In the genomic region with DNA sequence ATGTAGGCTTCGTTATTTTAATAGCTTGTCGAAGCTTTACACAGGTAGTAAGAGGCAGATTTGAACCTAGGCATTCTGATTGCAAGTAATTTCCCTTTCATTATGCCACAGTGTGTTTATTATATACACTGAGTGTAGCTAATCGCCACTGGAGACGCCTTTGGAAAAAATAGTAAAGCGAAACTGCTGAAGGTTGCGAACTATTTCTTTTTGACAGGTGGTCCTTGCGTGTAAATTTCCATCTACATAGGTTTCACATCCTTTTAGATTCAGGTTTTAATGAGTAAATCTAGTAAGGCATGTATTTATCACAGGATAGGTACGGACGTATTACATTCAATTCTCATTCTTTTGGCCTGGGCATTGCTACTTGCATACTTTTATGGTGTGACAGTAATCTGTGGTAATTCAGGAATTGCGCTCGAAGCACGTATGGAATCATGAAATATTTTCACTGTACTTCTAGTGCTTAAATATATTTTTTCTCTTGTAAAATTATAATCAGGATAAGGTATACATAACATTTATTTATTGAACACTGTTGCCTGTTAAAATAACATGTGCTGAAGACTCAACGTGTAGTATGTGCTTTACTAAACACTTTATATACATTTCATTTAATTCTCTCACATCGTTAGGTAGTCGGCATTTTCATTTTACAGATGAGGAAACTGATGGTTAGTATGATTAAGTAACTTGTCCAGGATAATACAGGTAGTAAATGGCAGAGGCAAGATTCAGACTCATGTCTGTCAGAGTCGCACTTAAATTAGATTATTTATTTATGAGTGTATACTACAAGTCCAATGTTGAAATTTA, we compare ENCODE assay signal across 1 cellular context.
A peak's percentile ranks its signal among the peaks of the same experiment; 100 is the strongest.
TF ChIP-seq lines count a peak whose summit lies in the region.

No MANE protein-coding gene starts in this region.

TF ChIP-seq in GM12878, 131 proteins besides CTCF, POLR2A, EP300 and RAD21 (continued from another document and continues in another):
- TF ChIP-seq, protein P1, sequence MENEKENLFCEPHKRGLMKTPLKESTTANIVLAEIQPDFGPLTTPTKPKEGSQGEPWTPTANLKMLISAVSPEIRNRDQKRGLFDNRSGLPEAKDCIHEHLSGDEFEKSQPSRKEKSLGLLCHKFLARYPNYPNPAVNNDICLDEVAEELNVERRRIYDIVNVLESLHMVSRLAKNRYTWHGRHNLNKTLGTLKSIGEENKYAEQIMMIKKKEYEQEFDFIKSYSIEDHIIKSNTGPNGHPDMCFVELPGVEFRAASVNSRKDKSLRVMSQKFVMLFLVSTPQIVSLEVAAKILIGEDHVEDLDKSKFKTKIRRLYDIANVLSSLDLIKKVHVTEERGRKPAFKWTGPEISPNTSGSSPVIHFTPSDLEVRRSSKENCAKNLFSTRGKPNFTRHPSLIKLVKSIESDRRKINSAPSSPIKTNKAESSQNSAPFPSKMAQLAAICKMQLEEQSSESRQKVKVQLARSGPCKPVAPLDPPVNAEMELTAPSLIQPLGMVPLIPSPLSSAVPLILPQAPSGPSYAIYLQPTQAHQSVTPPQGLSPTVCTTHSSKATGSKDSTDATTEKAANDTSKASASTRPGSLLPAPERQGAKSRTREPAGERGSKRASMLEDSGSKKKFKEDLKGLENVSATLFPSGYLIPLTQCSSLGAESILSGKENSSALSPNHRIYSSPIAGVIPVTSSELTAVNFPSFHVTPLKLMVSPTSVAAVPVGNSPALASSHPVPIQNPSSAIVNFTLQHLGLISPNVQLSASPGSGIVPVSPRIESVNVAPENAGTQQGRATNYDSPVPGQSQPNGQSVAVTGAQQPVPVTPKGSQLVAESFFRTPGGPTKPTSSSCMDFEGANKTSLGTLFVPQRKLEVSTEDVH (IDR thresholded peaks at IDR 0.05; ENCODE audit: low read depth, partially characterized antibody): no peak
- no peak for TF ChIP-seq ATF3 (IDR thresholded peaks at IDR 0.05; ENCODE audit: borderline replicate concordance, extremely low read depth, low read depth, low read length)
- TF ChIP-seq RAD51 (IDR thresholded peaks at IDR 0.05): no peak
- no peak for TF ChIP-seq SP1 (IDR thresholded peaks at IDR 0.05; ENCODE audit: low read depth, low read length)
- no peak for TF ChIP-seq BMI1 (IDR thresholded peaks at IDR 0.05; ENCODE audit: borderline replicate concordance)
- no peak for TF ChIP-seq ZNF207 (IDR thresholded peaks at IDR 0.05; ENCODE audit: borderline replicate concordance)
- no peak for TF ChIP-seq HDGF (IDR thresholded peaks at IDR 0.05)
- TF ChIP-seq, protein P2, sequence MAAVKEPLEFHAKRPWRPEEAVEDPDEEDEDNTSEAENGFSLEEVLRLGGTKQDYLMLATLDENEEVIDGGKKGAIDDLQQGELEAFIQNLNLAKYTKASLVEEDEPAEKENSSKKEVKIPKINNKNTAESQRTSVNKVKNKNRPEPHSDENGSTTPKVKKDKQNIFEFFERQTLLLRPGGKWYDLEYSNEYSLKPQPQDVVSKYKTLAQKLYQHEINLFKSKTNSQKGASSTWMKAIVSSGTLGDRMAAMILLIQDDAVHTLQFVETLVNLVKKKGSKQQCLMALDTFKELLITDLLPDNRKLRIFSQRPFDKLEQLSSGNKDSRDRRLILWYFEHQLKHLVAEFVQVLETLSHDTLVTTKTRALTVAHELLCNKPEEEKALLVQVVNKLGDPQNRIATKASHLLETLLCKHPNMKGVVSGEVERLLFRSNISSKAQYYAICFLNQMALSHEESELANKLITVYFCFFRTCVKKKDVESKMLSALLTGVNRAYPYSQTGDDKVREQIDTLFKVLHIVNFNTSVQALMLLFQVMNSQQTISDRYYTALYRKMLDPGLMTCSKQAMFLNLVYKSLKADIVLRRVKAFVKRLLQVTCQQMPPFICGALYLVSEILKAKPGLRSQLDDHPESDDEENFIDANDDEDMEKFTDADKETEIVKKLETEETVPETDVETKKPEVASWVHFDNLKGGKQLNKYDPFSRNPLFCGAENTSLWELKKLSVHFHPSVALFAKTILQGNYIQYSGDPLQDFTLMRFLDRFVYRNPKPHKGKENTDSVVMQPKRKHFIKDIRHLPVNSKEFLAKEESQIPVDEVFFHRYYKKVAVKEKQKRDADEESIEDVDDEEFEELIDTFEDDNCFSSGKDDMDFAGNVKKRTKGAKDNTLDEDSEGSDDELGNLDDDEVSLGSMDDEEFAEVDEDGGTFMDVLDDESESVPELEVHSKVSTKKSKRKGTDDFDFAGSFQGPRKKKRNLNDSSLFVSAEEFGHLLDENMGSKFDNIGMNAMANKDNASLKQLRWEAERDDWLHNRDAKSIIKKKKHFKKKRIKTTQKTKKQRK (IDR thresholded peaks at IDR 0.05; ENCODE audit: low read depth, low read length): no peak
- TF ChIP-seq TBL1XR1 (IDR thresholded peaks at IDR 0.05; ENCODE audit: low read depth, low read length): no peak
- no peak for TF ChIP-seq CBX3 (IDR thresholded peaks at IDR 0.05; ENCODE audit: borderline replicate concordance, low read depth)
- no peak for TF ChIP-seq EED (IDR thresholded peaks at IDR 0.05; ENCODE audit: low read depth)
- TF ChIP-seq HCFC1 (IDR thresholded peaks at IDR 0.05; ENCODE audit: low read length): no peak
- TF ChIP-seq ZNF687 (IDR thresholded peaks at IDR 0.05): no peak
- TF ChIP-seq PKNOX1 (IDR thresholded peaks at IDR 0.05): no peak
- TF ChIP-seq EZH2 (IDR thresholded peaks at IDR 0.05; ENCODE audit: borderline replicate concordance, control insufficient read depth, low read depth, low read length): no peak
- no peak for TF ChIP-seq ZBTB33 (IDR thresholded peaks at IDR 0.05)
- TF ChIP-seq MTA3 (IDR thresholded peaks at IDR 0.05; ENCODE audit: borderline replicate concordance, low read length): peak; percentile 17; the same call in 1 of the 2 replicates
- TF ChIP-seq TARDBP (IDR thresholded peaks at IDR 0.05; ENCODE audit: borderline replicate concordance): no peak
- TF ChIP-seq MXI1 (IDR thresholded peaks at IDR 0.05; ENCODE audit: low read depth, low read length): peak; percentile 53; the same call in 1 of the 2 replicates
- TF ChIP-seq SREBF1 (IDR thresholded peaks at IDR 0.05; ENCODE audit: low read length): no peak
- no peak for TF ChIP-seq HDAC6 (IDR thresholded peaks at IDR 0.05; ENCODE audit: unreplicated experiment)
- TF ChIP-seq NFYA (IDR thresholded peaks at IDR 0.05; ENCODE audit: borderline replicate concordance, low read depth, low read length): no peak
- TF ChIP-seq PAX8 (IDR thresholded peaks at IDR 0.05): no peak
- TF ChIP-seq BHLHE40 (IDR thresholded peaks at IDR 0.05; ENCODE audit: borderline replicate concordance in 1 of 2, low read depth in 2 of 2, low read length in 1 of 2): no peak
- TF ChIP-seq NBN (IDR thresholded peaks at IDR 0.05): no peak
- TF ChIP-seq RB1 (IDR thresholded peaks at IDR 0.05; ENCODE audit: borderline replicate concordance): no peak
- no peak for TF ChIP-seq WRNIP1 (IDR thresholded peaks at IDR 0.05; ENCODE audit: borderline replicate concordance, low read depth, low read length)
- no peak for TF ChIP-seq PML (IDR thresholded peaks at IDR 0.05; ENCODE audit: low read length)
- TF ChIP-seq E4F1 (IDR thresholded peaks at IDR 0.05; ENCODE audit: borderline replicate concordance, partially characterized antibody): no peak
- TF ChIP-seq CREB1 (IDR thresholded peaks at IDR 0.05; ENCODE audit: low read depth): no peak
- TF ChIP-seq RELA (IDR thresholded peaks at IDR 0.05; ENCODE audit: borderline replicate concordance, partially characterized antibody): no peak
- TF ChIP-seq TCF12 (IDR thresholded peaks at IDR 0.05; ENCODE audit: low read depth, low read length): 0 out of 2 replicates have a peak, but pooled peaks have one; percentile 56
- TF ChIP-seq RCOR1 (conservative IDR thresholded peaks at IDR 0.05; ENCODE audit: low read depth, low read length): no peak
- no peak for TF ChIP-seq FOS (IDR thresholded peaks at IDR 0.05; ENCODE audit: borderline replicate concordance, extremely low read depth, insufficient read length)
- TF ChIP-seq KLF5 (IDR thresholded peaks at IDR 0.05; ENCODE audit: partially characterized antibody): no peak
- TF ChIP-seq PBX3 (IDR thresholded peaks at IDR 0.05; ENCODE audit: insufficient replicate concordance, low read depth, low read length): no peak
- TF ChIP-seq RFX5 (IDR thresholded peaks at IDR 0.05; ENCODE audit: low read depth, low read length): no peak
- TF ChIP-seq KDM1A (IDR thresholded peaks at IDR 0.05; ENCODE audit: borderline replicate concordance): no peak
- TF ChIP-seq GABPA (IDR thresholded peaks at IDR 0.05; ENCODE audit: low read depth): no peak
- no peak for TF ChIP-seq ESRRA (IDR thresholded peaks at IDR 0.05; ENCODE audit: low read length)
